13 cellular contexts compared by ENCODE assay signal in genomic region chr21:15775981-15776380, GRCh38. TPM values are rescaled to one million over a fixed set of nuclear protein-coding genes. Genes with fewer than 3 reads are reported as not detected.
DNase-seq lines count a peak whose midpoint lies in the region; ATAC-seq and TF ChIP-seq lines count a peak whose summit lies in the region.
"Had no signal": no experiment of that assay in that cellular context is flagged by ENCODE, and none has a peak within 500 bp of the region (broad histone marks: within the 10 kb centered on the region; RNA-seq: fewer than 3 reads in every experiment).

No MANE protein-coding gene starts in this region.

- no peak for TF ChIP-seq CTCF in fibroblast of mammary gland (conservative IDR thresholded peaks at IDR 0.05; ENCODE audit: control insufficient read depth, insufficient read depth, low read depth, low read length)
- TF ChIP-seq CTCF in psoas muscle (IDR thresholded peaks at IDR 0.05) = no peak

- no peak overlapping the region for H3K27ac ChIP-seq in psoas muscle
- no peak overlapping the region for H3K27ac ChIP-seq in caudate nucleus (ENCODE audit: low read depth, low read length)
- H3K27ac ChIP-seq: SJSA1 had no signal

- no peaks in the 10 kb centered on the region for H3K9me3 ChIP-seq in psoas muscle
- H3K9me3 ChIP-seq: SJSA1 had no signal

- H3K4me1 ChIP-seq in psoas muscle = peaks cover 45% of the 10 kb centered on the region
- H3K4me1 ChIP-seq: SJSA1 had no signal

- DNase-seq in ELR (ENCODE audit: low read depth) (peak; percentile 86), RKO (ENCODE audit: low spot score) (peak; percentile 11), fibroblast of mammary gland (ENCODE audit: low read depth) (peak; percentile 89), psoas muscle (no peak), NCI-H128 (lab: John Stamatoyannopoulos, UW; ENCODE audit: unreplicated experiment) (no peak), caudate nucleus (lab: John Stamatoyannopoulos, UW) (no peak)
- no peak for DNase-seq in stimulated activated CD4-positive, alpha-beta T cell treated with anti-CD3 and anti-CD28 coated beads, Interleukin-12 subunit alpha, Interleukin-12 subunit beta, amount 100 ng/mL, for 4 hours
- DNase-seq: COR-L47; MM.1S; NCI-H524 treated with DMSO at 0.1 percent for 48 hours; stimulated activated CD4-positive, alpha-beta T cell treated with anti-CD3 and anti-CD28 coated beads, Interleukin-4, amount 100 ng/mL, for 1 hour had no signal

- intact Hi-C loops in psoas muscle (cut with DNase I) = no loop called here

- H3K4me3 ChIP-seq in fibroblast of mammary gland (ENCODE audit: control insufficient read depth, low read depth, low read length) (no peak overlapping the region), psoas muscle (no peak overlapping the region)
- H3K4me3 ChIP-seq: SJSA1 had no signal

- peaks cover 0 to 4% of the 10 kb centered on the region in 2 donors for H3K36me3 ChIP-seq in psoas muscle (ENCODE audit: insufficient read depth in 1 of 2, low read depth in 1 of 2)

- H3K27me3 ChIP-seq in psoas muscle (ENCODE audit: insufficient read depth in 3 of 3, low read length in 2 of 3) = no peaks in the 10 kb centered on the region
- H3K27me3 ChIP-seq: SJSA1 had no signal

- peak; percentile 51 to 75 (median 63) for ATAC-seq in psoas muscle
- no peak for ATAC-seq in HG02885 (IDR thresholded peaks at IDR 0.05; ENCODE audit: poor library complexity, unreplicated experiment)

RNA-seq across cellular contexts. Expression of gene USP25, which starts 46.2 kb away (rescaled TPM):
- total RNA-seq in psoas muscle = 100 to 1,000 TPM; 104 to 149 (median 116) TPM
- polyA plus RNA-seq in psoas muscle = 10 to 100 TPM; 20.0 to 59.3 (median 53.8) TPM

Comparison
In these comparisons a context has a peak if more than half of its experiments do, and no peak if none do; other contexts are left out.
1. DNase-seq: peak in ELR (single experiment), RKO (single experiment) and fibroblast of mammary gland (single experiment); none in psoas muscle (0 of 2), stimulated activated CD4-positive, alpha-beta T cell treated with anti-CD3 and anti-CD28 coated beads, Interleukin-12 subunit alpha, Interleukin-12 subunit beta, amount 100 ng/mL, for 4 hours (single experiment), NCI-H128 (single experiment) and caudate nucleus (0 of 61).